ENCODE assay signal across 1 cellular context in the genomic region with DNA sequence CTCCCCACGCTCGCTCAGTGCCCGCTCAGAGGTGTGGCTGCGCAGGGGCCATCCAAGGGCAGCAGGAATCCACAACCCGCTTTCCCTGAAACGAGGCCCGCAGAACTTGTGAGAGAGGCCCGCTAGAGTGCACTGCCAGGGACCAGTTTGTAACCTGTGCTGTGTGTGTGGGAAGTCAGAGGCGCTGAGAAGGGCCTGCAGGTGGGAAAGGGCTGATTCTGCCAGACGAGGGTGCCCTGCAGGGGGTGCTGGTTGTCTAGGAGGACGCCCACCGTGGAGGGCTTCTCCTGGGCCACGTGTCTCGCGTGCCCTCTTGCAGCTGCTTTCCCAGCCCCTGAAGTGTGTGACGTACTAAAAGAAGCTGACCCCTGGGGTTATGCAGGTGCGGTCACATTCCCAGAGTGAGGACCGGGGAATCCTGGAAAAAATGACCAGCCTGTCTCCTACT.
TF ChIP-seq lines count a peak whose summit lies in the region.

No MANE protein-coding gene starts in this region.

TF ChIP-seq in HepG2, 621 proteins besides CTCF, POLR2A, EP300 and RAD21 (continued from another document and continues in another):
- TF ChIP-seq USF2 (IDR thresholded peaks at IDR 0.05; ENCODE audit: low read depth, low read length), result no peak
- peak; percentile 20; the same call in 1 of the 2 replicates for TF ChIP-seq USF2 (CRISPR knock-in tag; IDR thresholded peaks at IDR 0.05; ENCODE audit: borderline replicate concordance)
- peak; percentile 62; the same call in 1 of the 2 replicates for TF ChIP-seq MYC (CRISPR knock-in tag; IDR thresholded peaks at IDR 0.05; ENCODE audit: borderline replicate concordance)
- TF ChIP-seq, protein P1, sequence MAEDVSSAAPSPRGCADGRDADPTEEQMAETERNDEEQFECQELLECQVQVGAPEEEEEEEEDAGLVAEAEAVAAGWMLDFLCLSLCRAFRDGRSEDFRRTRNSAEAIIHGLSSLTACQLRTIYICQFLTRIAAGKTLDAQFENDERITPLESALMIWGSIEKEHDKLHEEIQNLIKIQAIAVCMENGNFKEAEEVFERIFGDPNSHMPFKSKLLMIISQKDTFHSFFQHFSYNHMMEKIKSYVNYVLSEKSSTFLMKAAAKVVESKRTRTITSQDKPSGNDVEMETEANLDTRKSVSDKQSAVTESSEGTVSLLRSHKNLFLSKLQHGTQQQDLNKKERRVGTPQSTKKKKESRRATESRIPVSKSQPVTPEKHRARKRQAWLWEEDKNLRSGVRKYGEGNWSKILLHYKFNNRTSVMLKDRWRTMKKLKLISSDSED (CRISPR knock-in tag; IDR thresholded peaks at IDR 0.05), result no peak
- TF ChIP-seq ARNTL (CRISPR knock-in tag; IDR thresholded peaks at IDR 0.05), result 0 out of 2 replicates have a peak, but pooled peaks have one; percentile 39
- TF ChIP-seq, protein P2, sequence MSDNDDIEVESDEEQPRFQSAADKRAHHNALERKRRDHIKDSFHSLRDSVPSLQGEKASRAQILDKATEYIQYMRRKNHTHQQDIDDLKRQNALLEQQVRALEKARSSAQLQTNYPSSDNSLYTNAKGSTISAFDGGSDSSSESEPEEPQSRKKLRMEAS (IDR thresholded peaks at IDR 0.05), result peak; percentile 88
- TF ChIP-seq ZBTB7B (CRISPR knock-in tag; IDR thresholded peaks at IDR 0.05), result peak; percentile 73
- no peak for TF ChIP-seq ZNF432 (CRISPR knock-in tag; IDR thresholded peaks at IDR 0.05; ENCODE audit: borderline replicate concordance)
- no peak for TF ChIP-seq NR2F6 (IDR thresholded peaks at IDR 0.05)
- peak; percentile 33; the same call in 1 of the 2 replicates for TF ChIP-seq NR2F6 (CRISPR knock-in tag; IDR thresholded peaks at IDR 0.05)
- 0 out of 2 replicates have a peak, but pooled peaks have one; percentile 11 for TF ChIP-seq HOXA3 (CRISPR knock-in tag; IDR thresholded peaks at IDR 0.05)
- TF ChIP-seq SPEN (CRISPR knock-in tag; IDR thresholded peaks at IDR 0.05; ENCODE audit: low read depth), result 0 out of 2 replicates have a peak, but pooled peaks have one; percentile 32
- TF ChIP-seq HNRNPLL (IDR thresholded peaks at IDR 0.05; ENCODE audit: low read depth, low read length, poor library complexity, severe bottlenecking), result peak; percentile 40
- TF ChIP-seq, protein P3, sequence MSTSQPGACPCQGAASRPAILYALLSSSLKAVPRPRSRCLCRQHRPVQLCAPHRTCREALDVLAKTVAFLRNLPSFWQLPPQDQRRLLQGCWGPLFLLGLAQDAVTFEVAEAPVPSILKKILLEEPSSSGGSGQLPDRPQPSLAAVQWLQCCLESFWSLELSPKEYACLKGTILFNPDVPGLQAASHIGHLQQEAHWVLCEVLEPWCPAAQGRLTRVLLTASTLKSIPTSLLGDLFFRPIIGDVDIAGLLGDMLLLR (CRISPR knock-in tag; IDR thresholded peaks at IDR 0.05), result no peak
- TF ChIP-seq ZBTB26 (CRISPR knock-in tag; IDR thresholded peaks at IDR 0.05; ENCODE audit: borderline replicate concordance), result 0 out of 2 replicates have a peak, but pooled peaks have one; percentile 18
- no peak for TF ChIP-seq ATF7 (IDR thresholded peaks at IDR 0.05)
- 0 out of 2 replicates have a peak, but pooled peaks have one; percentile 47 for TF ChIP-seq ATF7 (CRISPR knock-in tag; IDR thresholded peaks at IDR 0.05)
- TF ChIP-seq, protein P4, sequence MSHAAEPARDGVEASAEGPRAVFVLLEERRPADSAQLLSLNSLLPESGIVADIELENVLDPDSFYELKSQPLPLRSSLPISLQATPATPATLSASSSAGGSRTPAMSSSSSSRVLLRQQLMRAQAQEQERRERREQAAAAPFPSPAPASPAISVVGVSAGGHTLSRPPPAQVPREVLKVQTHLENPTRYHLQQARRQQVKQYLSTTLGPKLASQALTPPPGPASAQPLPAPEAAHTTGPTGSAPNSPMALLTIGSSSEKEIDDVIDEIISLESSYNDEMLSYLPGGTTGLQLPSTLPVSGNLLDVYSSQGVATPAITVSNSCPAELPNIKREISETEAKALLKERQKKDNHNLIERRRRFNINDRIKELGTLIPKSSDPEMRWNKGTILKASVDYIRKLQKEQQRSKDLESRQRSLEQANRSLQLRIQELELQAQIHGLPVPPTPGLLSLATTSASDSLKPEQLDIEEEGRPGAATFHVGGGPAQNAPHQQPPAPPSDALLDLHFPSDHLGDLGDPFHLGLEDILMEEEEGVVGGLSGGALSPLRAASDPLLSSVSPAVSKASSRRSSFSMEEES (CRISPR knock-in tag; IDR thresholded peaks at IDR 0.05), result no peak
- TF ChIP-seq, protein P5, sequence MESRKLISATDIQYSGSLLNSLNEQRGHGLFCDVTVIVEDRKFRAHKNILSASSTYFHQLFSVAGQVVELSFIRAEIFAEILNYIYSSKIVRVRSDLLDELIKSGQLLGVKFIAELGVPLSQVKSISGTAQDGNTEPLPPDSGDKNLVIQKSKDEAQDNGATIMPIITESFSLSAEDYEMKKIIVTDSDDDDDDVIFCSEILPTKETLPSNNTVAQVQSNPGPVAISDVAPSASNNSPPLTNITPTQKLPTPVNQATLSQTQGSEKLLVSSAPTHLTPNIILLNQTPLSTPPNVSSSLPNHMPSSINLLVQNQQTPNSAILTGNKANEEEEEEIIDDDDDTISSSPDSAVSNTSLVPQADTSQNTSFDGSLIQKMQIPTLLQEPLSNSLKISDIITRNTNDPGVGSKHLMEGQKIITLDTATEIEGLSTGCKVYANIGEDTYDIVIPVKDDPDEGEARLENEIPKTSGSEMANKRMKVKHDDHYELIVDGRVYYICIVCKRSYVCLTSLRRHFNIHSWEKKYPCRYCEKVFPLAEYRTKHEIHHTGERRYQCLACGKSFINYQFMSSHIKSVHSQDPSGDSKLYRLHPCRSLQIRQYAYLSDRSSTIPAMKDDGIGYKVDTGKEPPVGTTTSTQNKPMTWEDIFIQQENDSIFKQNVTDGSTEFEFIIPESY (CRISPR knock-in tag; IDR thresholded peaks at IDR 0.05), result peak; percentile 95
- TF ChIP-seq, protein P6, sequence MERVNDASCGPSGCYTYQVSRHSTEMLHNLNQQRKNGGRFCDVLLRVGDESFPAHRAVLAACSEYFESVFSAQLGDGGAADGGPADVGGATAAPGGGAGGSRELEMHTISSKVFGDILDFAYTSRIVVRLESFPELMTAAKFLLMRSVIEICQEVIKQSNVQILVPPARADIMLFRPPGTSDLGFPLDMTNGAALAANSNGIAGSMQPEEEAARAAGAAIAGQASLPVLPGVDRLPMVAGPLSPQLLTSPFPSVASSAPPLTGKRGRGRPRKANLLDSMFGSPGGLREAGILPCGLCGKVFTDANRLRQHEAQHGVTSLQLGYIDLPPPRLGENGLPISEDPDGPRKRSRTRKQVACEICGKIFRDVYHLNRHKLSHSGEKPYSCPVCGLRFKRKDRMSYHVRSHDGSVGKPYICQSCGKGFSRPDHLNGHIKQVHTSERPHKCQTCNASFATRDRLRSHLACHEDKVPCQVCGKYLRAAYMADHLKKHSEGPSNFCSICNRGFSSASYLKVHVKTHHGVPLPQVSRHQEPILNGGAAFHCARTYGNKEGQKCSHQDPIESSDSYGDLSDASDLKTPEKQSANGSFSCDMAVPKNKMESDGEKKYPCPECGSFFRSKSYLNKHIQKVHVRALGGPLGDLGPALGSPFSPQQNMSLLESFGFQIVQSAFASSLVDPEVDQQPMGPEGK (CRISPR knock-in tag; IDR thresholded peaks at IDR 0.05), result peak; percentile 9; the same call in 1 of the 2 replicates
- TF ChIP-seq ZBTB8A (CRISPR knock-in tag; IDR thresholded peaks at IDR 0.05; ENCODE audit: borderline replicate concordance, low read depth), result no peak
- peak; percentile 43; the same call in 1 of the 2 replicates for TF ChIP-seq ZMYM4 (CRISPR knock-in tag; IDR thresholded peaks at IDR 0.05)
- TF ChIP-seq, protein P7, sequence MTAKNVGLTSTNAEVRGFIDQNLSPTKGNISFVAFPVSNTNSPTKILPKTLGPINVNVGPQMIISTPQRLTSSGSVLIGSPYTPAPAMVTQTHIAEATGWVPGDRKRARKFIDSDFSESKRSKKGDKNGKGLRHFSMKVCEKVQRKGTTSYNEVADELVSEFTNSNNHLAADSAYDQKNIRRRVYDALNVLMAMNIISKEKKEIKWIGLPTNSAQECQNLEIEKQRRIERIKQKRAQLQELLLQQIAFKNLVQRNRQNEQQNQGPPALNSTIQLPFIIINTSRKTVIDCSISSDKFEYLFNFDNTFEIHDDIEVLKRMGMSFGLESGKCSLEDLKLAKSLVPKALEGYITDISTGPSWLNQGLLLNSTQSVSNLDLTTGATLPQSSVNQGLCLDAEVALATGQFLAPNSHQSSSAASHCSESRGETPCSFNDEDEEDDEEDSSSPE (CRISPR knock-in tag; IDR thresholded peaks at IDR 0.05), result 0 out of 2 replicates have a peak, but pooled peaks have one; percentile 33
- no peak for TF ChIP-seq KLF12 (CRISPR knock-in tag; IDR thresholded peaks at IDR 0.05; ENCODE audit: borderline replicate concordance)
- TF ChIP-seq SALL1 (CRISPR knock-in tag; IDR thresholded peaks at IDR 0.05), result peak; percentile 57
- TF ChIP-seq HNRNPL (IDR thresholded peaks at IDR 0.05; ENCODE audit: low read depth, low read length), result 0 out of 2 replicates have a peak, but pooled peaks have one; percentile 43
- peak; percentile 69 for TF ChIP-seq ZNF687 (CRISPR knock-in tag; IDR thresholded peaks at IDR 0.05)
- peak; percentile 16; the same call in 1 of the 2 replicates for TF ChIP-seq ZFY (CRISPR knock-in tag; IDR thresholded peaks at IDR 0.05)
- peak; percentile 76 for TF ChIP-seq XRCC5 (optimal IDR thresholded peaks at IDR 0.05; ENCODE audit: low read length)
- TF ChIP-seq STAG1 (CRISPR knock-in tag; IDR thresholded peaks at IDR 0.05), result peak; percentile 79
- no peak for TF ChIP-seq FOXO1 (CRISPR knock-in tag; IDR thresholded peaks at IDR 0.05)
- TF ChIP-seq, protein P8, sequence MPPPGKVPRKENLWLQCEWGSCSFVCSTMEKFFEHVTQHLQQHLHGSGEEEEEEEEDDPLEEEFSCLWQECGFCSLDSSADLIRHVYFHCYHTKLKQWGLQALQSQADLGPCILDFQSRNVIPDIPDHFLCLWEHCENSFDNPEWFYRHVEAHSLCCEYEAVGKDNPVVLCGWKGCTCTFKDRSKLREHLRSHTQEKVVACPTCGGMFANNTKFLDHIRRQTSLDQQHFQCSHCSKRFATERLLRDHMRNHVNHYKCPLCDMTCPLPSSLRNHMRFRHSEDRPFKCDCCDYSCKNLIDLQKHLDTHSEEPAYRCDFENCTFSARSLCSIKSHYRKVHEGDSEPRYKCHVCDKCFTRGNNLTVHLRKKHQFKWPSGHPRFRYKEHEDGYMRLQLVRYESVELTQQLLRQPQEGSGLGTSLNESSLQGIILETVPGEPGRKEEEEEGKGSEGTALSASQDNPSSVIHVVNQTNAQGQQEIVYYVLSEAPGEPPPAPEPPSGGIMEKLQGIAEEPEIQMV (CRISPR knock-in tag; IDR thresholded peaks at IDR 0.05; ENCODE audit: low read depth), result 0 out of 2 replicates have a peak, but pooled peaks have one; percentile 39
- TF ChIP-seq KAT8 (CRISPR knock-in tag; IDR thresholded peaks at IDR 0.05), result peak; percentile 54; the same call in 1 of the 2 replicates
- peak; percentile 52; the same call in 1 of the 3 replicates for TF ChIP-seq MXI1 (IDR thresholded peaks at IDR 0.05; ENCODE audit: borderline replicate concordance, low read depth, low read length)
- TF ChIP-seq, protein P9, sequence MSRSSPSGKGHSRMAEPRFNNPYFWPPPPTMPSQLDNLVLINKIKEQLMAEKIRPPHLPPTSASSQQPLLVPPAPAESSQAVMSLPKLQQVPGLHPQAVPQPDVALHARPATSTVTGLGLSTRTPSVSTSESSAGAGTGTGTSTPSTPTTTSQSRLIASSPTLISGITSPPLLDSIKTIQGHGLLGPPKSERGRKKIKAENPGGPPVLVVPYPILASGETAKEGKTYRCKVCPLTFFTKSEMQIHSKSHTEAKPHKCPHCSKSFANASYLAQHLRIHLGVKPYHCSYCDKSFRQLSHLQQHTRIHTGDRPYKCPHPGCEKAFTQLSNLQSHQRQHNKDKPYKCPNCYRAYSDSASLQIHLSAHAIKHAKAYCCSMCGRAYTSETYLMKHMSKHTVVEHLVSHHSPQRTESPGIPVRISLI (CRISPR knock-in tag; IDR thresholded peaks at IDR 0.05; ENCODE audit: borderline replicate concordance), result peak; percentile 66; the same call in 1 of the 2 replicates
